In the genomic region with DNA sequence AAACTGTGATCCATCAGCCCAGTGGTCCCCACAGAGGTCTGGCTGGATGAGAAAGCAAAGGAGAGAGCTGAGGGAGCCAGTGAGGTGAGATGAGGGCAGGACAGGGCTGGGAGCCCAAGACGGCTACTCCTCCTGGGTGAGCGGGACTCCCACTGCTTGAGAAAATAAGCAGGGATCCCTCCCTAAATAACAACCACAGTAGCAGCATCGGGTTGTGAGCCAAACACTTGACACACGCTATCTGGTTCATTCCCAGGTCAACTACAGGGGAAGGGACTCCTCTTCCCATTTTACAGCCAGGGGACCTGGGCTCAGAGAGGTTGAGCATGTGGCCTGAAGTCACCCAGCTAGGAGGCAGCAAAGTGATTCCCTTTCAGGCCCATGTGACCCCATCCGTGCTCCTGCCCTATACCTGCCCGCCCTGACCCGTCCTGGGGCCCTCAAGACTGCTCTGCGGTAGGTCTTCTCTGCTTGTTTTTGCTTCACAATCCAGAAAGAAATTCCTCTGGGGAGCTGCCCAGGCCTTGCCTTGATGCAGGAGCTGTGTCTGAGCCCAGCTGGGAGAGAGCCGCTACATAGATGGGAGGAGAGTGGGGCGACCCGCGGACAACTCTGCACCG, we compare ENCODE assay signal across 19 cellular contexts.
DNase-seq lines count a peak whose midpoint lies in the region; ATAC-seq and TF ChIP-seq lines count a peak whose summit lies in the region.
"Had no signal": no experiment of that assay in that cellular context is flagged by ENCODE, and none has a peak within 500 bp of the region (broad histone marks: within the 10 kb centered on the region; RNA-seq: fewer than 3 reads in every experiment).

No MANE protein-coding gene starts in this region.

- no peak overlapping the region for H3K4me3 Mint-ChIP-seq in WTC11
- no peak overlapping the region for H3K4me3 Mint-ChIP-seq in mesothelial cell of epicardium
- peak overlapping the region; percentile 56 to 68 for H3K4me3 Mint-ChIP-seq in stimulated activated naive B cell treated with anti-CD40 and anti-IgM and Interleukin-4, amounts not matched to agents 10 μg/mL and 1 μg/mL and 100 μg/mL, for 72 hours
- H3K4me3 Mint-ChIP-seq: T-cell had no signal

- H3K4me2 ChIP-seq in BLaER1 treated with 17β-estradiol and CSF1 and Interleukin-3, amounts not matched to agents 10 nM and 100 nM, result peak overlapping the region in 8 of 11 experiments; percentile 27 to 83 (median 74); a peak in 16 of 22 replicates
- H3K4me2 ChIP-seq: SK-N-SH had no signal

- H3K27ac ChIP-seq in BLaER1 treated with 17β-estradiol and CSF1 and Interleukin-3, amounts not matched to agents 10 nM and 100 nM, result peak overlapping the region in 1 of 11 experiments; percentile 32; a peak in 2 of 22 replicates
- H3K27ac ChIP-seq in substantia nigra (ENCODE audit: low read depth, low read length, poor library complexity, severe bottlenecking), result no peak overlapping the region

- peak overlapping the region in 1 of 11 experiments; percentile 2; a peak in 1 of 22 replicates for H3K9ac ChIP-seq in BLaER1 treated with 17β-estradiol and CSF1 and Interleukin-3, amounts not matched to agents 10 nM and 100 nM
- H3K9ac ChIP-seq: SK-N-SH had no signal

- H3K4me1 Mint-ChIP-seq in WTC11 (peaks cover 16% of the 10 kb centered on the region), mesothelial cell of epicardium (peaks cover 28% of the 10 kb centered on the region)
- H3K4me1 Mint-ChIP-seq in stimulated activated naive B cell treated with anti-CD40 and anti-IgM and Interleukin-4, amounts not matched to agents 10 μg/mL and 1 μg/mL and 100 μg/mL, for 72 hours, result peaks cover 29 to 34% of the 10 kb centered on the region in 2 donors
- H3K4me1 Mint-ChIP-seq: T-cell had no signal

- H3K27ac Mint-ChIP-seq in WTC11 (peak overlapping the region; percentile 48; the same call in 1 of the 2 replicates), mesothelial cell of epicardium (peak overlapping the region; percentile 18)
- H3K27ac Mint-ChIP-seq in stimulated activated naive B cell treated with anti-CD40 and anti-IgM and Interleukin-4, amounts not matched to agents 10 μg/mL and 1 μg/mL and 100 μg/mL, for 72 hours, result peak overlapping the region; percentile 82
- H3K27ac Mint-ChIP-seq: T-cell had no signal

- no peak for DNase-seq in WTC11 (ENCODE audit: low spot score)
- DNase-seq in mesothelial cell of epicardium (ENCODE audit: low spot score in 2 of 2, unreplicated experiment in 2 of 2), result no peak
- DNase-seq in stimulated activated naive B cell treated with anti-CD40 and anti-IgM and Interleukin-4, amounts not matched to agents 10 μg/mL and 1 μg/mL and 100 μg/mL, for 72 hours, result no peak
- DNase-seq in NCI-H1436 treated with DMSO at 0.1 percent for 48 hours (lab: John Stamatoyannopoulos, UW), result no peak
- no peak for DNase-seq in substantia nigra (lab: John Stamatoyannopoulos, UW)
- DNase-seq: C1 segment of cervical spinal cord; DMS53; GDM1; NCI-H1092 treated with DMSO at 0.1 percent for 48 hours; NCI-H146; NCI-H2029; NCI-H2227 treated with DMSO at 0.1 percent for 48 hours; NCI-H510A; NK-92 treated with Interleukin-12 subunit alpha and Interleukin-12 subunit beta, amount 100 ng/mL, for 24 hours; SIG-M5; SK-N-SH had no signal

- CTCF ChIA-PET in WTC11 (lab: Charles Lee), result no interaction called here

- POLR2A ChIA-PET in WTC11 (lab: Charles Lee), result no interaction called here

- no peak for TF ChIP-seq POLR2A in GM18505 (IDR thresholded peaks at IDR 0.05; ENCODE audit: borderline replicate concordance, extremely low read depth, insufficient read depth, insufficient read length)

- no peaks in the 10 kb centered on the region for H3K27me3 ChIP-seq in BLaER1 treated with 17β-estradiol and CSF1 and Interleukin-3, amounts not matched to agents 10 nM and 100 nM

- peaks cover 16% of the 10 kb centered on the region for H3K36me3 Mint-ChIP-seq in WTC11
- H3K36me3 Mint-ChIP-seq in mesothelial cell of epicardium, result peaks cover 14% of the 10 kb centered on the region
- H3K36me3 Mint-ChIP-seq in stimulated activated naive B cell treated with anti-CD40 and anti-IgM and Interleukin-4, amounts not matched to agents 10 μg/mL and 1 μg/mL and 100 μg/mL, for 72 hours, result peaks cover 15 to 19% of the 10 kb centered on the region in 2 donors

- H3K9me3 Mint-ChIP-seq in WTC11 (peaks cover 18% of the 10 kb centered on the region), mesothelial cell of epicardium (peaks cover 14% of the 10 kb centered on the region)
- peaks cover 11 to 14% of the 10 kb centered on the region in 2 donors for H3K9me3 Mint-ChIP-seq in stimulated activated naive B cell treated with anti-CD40 and anti-IgM and Interleukin-4, amounts not matched to agents 10 μg/mL and 1 μg/mL and 100 μg/mL, for 72 hours

- TF ChIP-seq CTCF in WTC11 (IDR thresholded peaks at IDR 0.05) (no peak), mesothelial cell of epicardium (IDR thresholded peaks at IDR 0.05; ENCODE audit: unreplicated experiment) (no peak)

- peaks cover 0 to 15% (median 0%) of the 10 kb centered on the region in 11 experiments; a peak in 7 of 22 replicates for H3K36me3 ChIP-seq in BLaER1 treated with 17β-estradiol and CSF1 and Interleukin-3, amounts not matched to agents 10 nM and 100 nM

- H3K4me3 ChIP-seq in BLaER1 treated with 17β-estradiol and CSF1 and Interleukin-3, amounts not matched to agents 10 nM and 100 nM, result no peak overlapping the region

- peaks cover 13 to 23% (median 17%) of the 10 kb centered on the region in 11 experiments for H3K9me3 ChIP-seq in BLaER1 treated with 17β-estradiol and CSF1 and Interleukin-3, amounts not matched to agents 10 nM and 100 nM (replicated peaks in 1 of 11)
- H3K9me3 ChIP-seq: SK-N-SH had no signal

- H3K4me1 ChIP-seq in BLaER1 treated with 17β-estradiol and CSF1 and Interleukin-3, amounts not matched to agents 10 nM and 100 nM, result peaks cover 6 to 51% (median 35%) of the 10 kb centered on the region in 10 experiments; a peak in 16 of 20 replicates

- ATAC-seq in WTC11 (no peak), GM18505 (IDR thresholded peaks at IDR 0.05; ENCODE audit: unreplicated experiment) (no peak)
- ATAC-seq in stimulated activated naive B cell treated with anti-CD40 and anti-IgM and Interleukin-4, amounts not matched to agents 10 μg/mL and 1 μg/mL and 100 μg/mL, for 72 hours (replicated peaks), result no peak
- ATAC-seq: T-cell had no signal

- no peaks in the 10 kb centered on the region for H4K20me1 ChIP-seq in BLaER1 treated with 17β-estradiol and CSF1 and Interleukin-3, amounts not matched to agents 10 nM and 100 nM

- peaks cover 3% of the 10 kb centered on the region; the same call in 1 of the 2 replicates for H3K27me3 Mint-ChIP-seq in WTC11 (ENCODE audit: low read depth)
- peaks cover 2% of the 10 kb centered on the region for H3K27me3 Mint-ChIP-seq in mesothelial cell of epicardium (ENCODE audit: low read depth)
- H3K27me3 Mint-ChIP-seq in stimulated activated naive B cell treated with anti-CD40 and anti-IgM and Interleukin-4, amounts not matched to agents 10 μg/mL and 1 μg/mL and 100 μg/mL, for 72 hours, result no peaks in the 10 kb centered on the region
- H3K27me3 Mint-ChIP-seq: T-cell had no signal

TF ChIP-seq in WTC11, 78 proteins besides CTCF, POLR2A, EP300 and RAD21 (continues in another document):
- TF ChIP-seq ELF4 (CRISPR knock-in tag; IDR thresholded peaks at IDR 0.05; ENCODE audit: low read depth) (no peak), TEAD1 (CRISPR knock-in tag; IDR thresholded peaks at IDR 0.05) (no peak)
- TF ChIP-seq, protein P1, sequence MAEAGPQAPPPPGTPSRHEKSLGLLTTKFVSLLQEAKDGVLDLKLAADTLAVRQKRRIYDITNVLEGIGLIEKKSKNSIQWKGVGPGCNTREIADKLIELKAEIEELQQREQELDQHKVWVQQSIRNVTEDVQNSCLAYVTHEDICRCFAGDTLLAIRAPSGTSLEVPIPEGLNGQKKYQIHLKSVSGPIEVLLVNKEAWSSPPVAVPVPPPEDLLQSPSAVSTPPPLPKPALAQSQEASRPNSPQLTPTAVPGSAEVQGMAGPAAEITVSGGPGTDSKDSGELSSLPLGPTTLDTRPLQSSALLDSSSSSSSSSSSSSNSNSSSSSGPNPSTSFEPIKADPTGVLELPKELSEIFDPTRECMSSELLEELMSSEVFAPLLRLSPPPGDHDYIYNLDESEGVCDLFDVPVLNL (CRISPR knock-in tag; IDR thresholded peaks at IDR 0.05; ENCODE audit: borderline replicate concordance, low read depth), result no peak
- TF ChIP-seq, protein P2, sequence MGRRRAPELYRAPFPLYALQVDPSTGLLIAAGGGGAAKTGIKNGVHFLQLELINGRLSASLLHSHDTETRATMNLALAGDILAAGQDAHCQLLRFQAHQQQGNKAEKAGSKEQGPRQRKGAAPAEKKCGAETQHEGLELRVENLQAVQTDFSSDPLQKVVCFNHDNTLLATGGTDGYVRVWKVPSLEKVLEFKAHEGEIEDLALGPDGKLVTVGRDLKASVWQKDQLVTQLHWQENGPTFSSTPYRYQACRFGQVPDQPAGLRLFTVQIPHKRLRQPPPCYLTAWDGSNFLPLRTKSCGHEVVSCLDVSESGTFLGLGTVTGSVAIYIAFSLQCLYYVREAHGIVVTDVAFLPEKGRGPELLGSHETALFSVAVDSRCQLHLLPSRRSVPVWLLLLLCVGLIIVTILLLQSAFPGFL (CRISPR knock-in tag; IDR thresholded peaks at IDR 0.05; ENCODE audit: borderline replicate concordance), result no peak
- TF ChIP-seq, protein P3, sequence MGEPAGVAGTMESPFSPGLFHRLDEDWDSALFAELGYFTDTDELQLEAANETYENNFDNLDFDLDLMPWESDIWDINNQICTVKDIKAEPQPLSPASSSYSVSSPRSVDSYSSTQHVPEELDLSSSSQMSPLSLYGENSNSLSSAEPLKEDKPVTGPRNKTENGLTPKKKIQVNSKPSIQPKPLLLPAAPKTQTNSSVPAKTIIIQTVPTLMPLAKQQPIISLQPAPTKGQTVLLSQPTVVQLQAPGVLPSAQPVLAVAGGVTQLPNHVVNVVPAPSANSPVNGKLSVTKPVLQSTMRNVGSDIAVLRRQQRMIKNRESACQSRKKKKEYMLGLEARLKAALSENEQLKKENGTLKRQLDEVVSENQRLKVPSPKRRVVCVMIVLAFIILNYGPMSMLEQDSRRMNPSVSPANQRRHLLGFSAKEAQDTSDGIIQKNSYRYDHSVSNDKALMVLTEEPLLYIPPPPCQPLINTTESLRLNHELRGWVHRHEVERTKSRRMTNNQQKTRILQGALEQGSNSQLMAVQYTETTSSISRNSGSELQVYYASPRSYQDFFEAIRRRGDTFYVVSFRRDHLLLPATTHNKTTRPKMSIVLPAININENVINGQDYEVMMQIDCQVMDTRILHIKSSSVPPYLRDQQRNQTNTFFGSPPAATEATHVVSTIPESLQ (CRISPR knock-in tag; IDR thresholded peaks at IDR 0.05), result no peak

Comparison
In these comparisons a context has a peak if more than half of its experiments do, and no peak if none do; other contexts are left out.
1. H3K27ac Mint-ChIP-seq: peak in every context shown above with its lines; median percentile 82 in stimulated activated naive B cell treated with anti-CD40 and anti-IgM and Interleukin-4, amounts not matched to agents 10 μg/mL and 1 μg/mL and 100 μg/mL, for 72 hours; 48 in WTC11; 18 in mesothelial cell of epicardium.
2. H3K4me3 Mint-ChIP-seq: peak in stimulated activated naive B cell treated with anti-CD40 and anti-IgM and Interleukin-4, amounts not matched to agents 10 μg/mL and 1 μg/mL and 100 μg/mL, for 72 hours (2 of 2); none in WTC11 (single experiment) and mesothelial cell of epicardium (single experiment).